In the genomic region with DNA sequence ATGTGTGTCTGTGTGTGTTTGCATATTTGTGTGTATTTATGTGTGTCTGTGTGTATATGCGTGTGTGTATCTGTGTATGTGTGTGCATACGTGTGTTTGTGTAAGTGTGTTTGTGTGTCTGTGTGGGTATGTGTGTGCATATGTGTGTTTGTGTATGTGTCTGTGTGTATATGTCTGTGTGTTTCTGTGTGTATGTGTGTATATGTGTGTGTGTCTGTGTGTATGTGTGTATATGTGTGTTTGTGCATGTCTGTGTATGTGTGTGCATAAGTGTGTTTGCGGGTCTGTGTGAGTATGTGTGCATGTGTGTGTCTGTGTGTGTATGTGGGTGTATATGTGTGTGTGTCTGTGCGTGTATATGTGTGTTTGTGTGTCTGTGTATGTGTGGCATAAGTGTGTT, we compare ENCODE assay signal across 1 cellular context.
TF ChIP-seq lines count a peak whose summit lies in the region.

No MANE protein-coding gene starts in this region.

TF ChIP-seq in GM12891, 5 proteins besides CTCF, POLR2A, EP300 and RAD21 (continued from another document):
- no peak for TF ChIP-seq POLR2AphosphoS5 (IDR thresholded peaks at IDR 0.05; ENCODE audit: low read depth, low read length)
